1 cellular context compared by ENCODE assay signal in the genomic region with DNA sequence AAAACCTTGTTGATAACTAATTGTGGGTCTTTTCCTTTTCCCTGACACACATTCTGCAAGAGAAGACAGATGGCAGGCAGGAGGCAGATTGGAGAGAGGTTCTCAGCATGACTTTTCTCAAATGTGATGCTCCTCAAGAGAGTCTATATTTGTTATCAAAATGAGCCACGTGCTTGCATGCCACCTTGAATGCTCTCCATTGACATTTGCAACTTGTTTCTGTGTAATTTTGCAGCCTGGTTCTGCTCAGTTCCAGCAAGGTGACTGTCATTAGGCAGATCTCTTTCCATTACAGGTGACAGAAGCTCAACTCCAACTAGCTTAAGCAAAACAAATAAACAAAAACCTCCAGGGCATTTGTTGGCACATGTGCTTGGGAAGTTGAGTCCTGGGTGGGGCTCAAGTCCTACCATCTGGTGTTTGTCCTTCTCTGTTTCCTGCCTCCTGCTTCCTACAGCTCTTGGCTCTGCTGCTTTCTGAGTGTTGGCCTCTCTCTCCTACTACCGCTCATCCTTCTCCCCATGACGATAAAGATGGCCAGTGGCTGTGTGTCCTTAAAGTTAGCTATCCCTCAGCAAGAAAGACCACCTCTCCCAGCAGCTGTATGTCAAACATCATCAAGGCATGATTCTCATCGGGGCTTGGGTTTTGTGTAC.
TF ChIP-seq lines count a peak whose summit lies in the region.

No MANE protein-coding gene starts in this region.

TF ChIP-seq in GM23338, 12 proteins besides CTCF, POLR2A, EP300 and RAD21:
- no peak for TF ChIP-seq CREB1 (CRISPR knock-in tag; IDR thresholded peaks at IDR 0.05; ENCODE audit: low read depth)
- no peak for TF ChIP-seq POLR2AphosphoS5 (IDR thresholded peaks at IDR 0.05; ENCODE audit: low read depth)
- TF ChIP-seq STAT1 (IDR thresholded peaks at IDR 0.05; ENCODE audit: unreplicated experiment): no peak
- TF ChIP-seq EZH2phosphoT487 (IDR thresholded peaks at IDR 0.05; ENCODE audit: unreplicated experiment): no peak
- no peak for TF ChIP-seq ZNF331 (CRISPR knock-in tag; IDR thresholded peaks at IDR 0.05; ENCODE audit: low read depth)
- TF ChIP-seq ZNF114 (CRISPR knock-in tag; IDR thresholded peaks at IDR 0.05): no peak
- no peak for TF ChIP-seq NANOG (IDR thresholded peaks at IDR 0.05; ENCODE audit: borderline replicate concordance)
